ENCODE assay signal across 26 cellular contexts in genomic region chr3:52297242-52298146, GRCh38. TPM values are rescaled to one million over a fixed set of nuclear protein-coding genes. Genes with fewer than 3 reads are reported as not detected.
DNase-seq lines count a peak whose midpoint lies in the region; ATAC-seq and TF ChIP-seq lines count a peak whose summit lies in the region.
"Had no signal": no experiment of that assay in that cellular context is flagged by ENCODE, and none has a peak within 500 bp of the region (broad histone marks: within the 10 kb centered on the region; RNA-seq: fewer than 3 reads in every experiment).

No MANE protein-coding gene starts in this region.

- H3K27ac Mint-ChIP-seq in Caco-2 (ENCODE audit: unreplicated experiment): peak overlapping the region; percentile 78
- H3K27ac Mint-ChIP-seq: activated CD4-positive, alpha-beta T cell treated with anti-CD3 and anti-CD28 coated beads, Interleukin-2, amount 10 ng/mL, durations not matched to agents 7 days and 5 days; activated CD8-positive, alpha-beta memory T cell treated with anti-CD3 and anti-CD28 coated beads, Interleukin-2, amount 10 ng/mL, durations not matched to agents 7 days and 5 days; activated T-helper 1 cell treated with anti-CD3 and anti-CD28 coated beads, Interleukin-12 subunit alpha, Interleukin-12 subunit beta, Interleukin-2, Interleukin-4 antibody, amounts not matched to agents 30 ng/mL and 10 ng/mL and 1 ng/mL, durations not matched to agents 14 hours and 24 hours and 36 hours had no signal

- H3K9ac ChIP-seq in mesenchymal stem cell (ENCODE audit: low read length): no peak overlapping the region
- H3K9ac ChIP-seq: SK-N-SH had no signal

- no peak overlapping the region for H2BK12ac ChIP-seq in mesenchymal stem cell (ENCODE audit: low read length in 2 of 2)

- H2BK120ac ChIP-seq in mesenchymal stem cell (ENCODE audit: low read depth, low read length): no peak overlapping the region

- no peak overlapping the region for H3K18ac ChIP-seq in mesenchymal stem cell (ENCODE audit: low read depth in 1 of 2, low read length in 2 of 2)

- intact Hi-C loops in Caco-2 (cut with micrococcal nuclease; ENCODE audit: unreplicated experiment): no loop called here

- H4K20me1 ChIP-seq in hepatocyte (ENCODE audit: insufficient read depth, poor library complexity, severe bottlenecking): no peaks in the 10 kb centered on the region

- H3K9me2 ChIP-seq in hepatocyte (replicated peaks; ENCODE audit: insufficient read depth): no peaks in the 10 kb centered on the region
- H3K9me2 ChIP-seq: SK-N-SH had no signal

- no peak overlapping the region for H3K4me3 ChIP-seq in Caco-2 (ENCODE audit: low read depth, low read length)
- no peak overlapping the region for H3K4me3 ChIP-seq in hepatocyte
- H3K4me3 ChIP-seq in neuron (ENCODE audit: low read length): peak overlapping the region; percentile 66
- H3K4me3 ChIP-seq in mesenchymal stem cell (ENCODE audit: insufficient read depth in 1 of 2, low read depth in 1 of 2, low read length in 2 of 2): no peak overlapping the region
- H3K4me3 ChIP-seq: cardiac muscle cell, coronary artery, gastrocnemius medialis had no signal

- TF ChIP-seq CTCF in Caco-2 (IDR thresholded peaks at IDR 0.05; ENCODE audit: insufficient read depth in 1 of 2, low read depth in 1 of 2, low read length in 1 of 2, severe bottlenecking in 1 of 2, unreplicated experiment in 1 of 2): no peak
- no peak for TF ChIP-seq CTCF in hepatocyte (IDR thresholded peaks at IDR 0.05; ENCODE audit: poor library complexity)

- peak overlapping the region; percentile 61 for H3K27ac ChIP-seq in hepatocyte
- H3K27ac ChIP-seq in mesenchymal stem cell (ENCODE audit: low read length, poor library complexity, severe bottlenecking): no peak overlapping the region
- H3K27ac ChIP-seq: coronary artery, gastrocnemius medialis had no signal

- no peak overlapping the region for H4K91ac ChIP-seq in mesenchymal stem cell (ENCODE audit: low read length)

- H4K8ac ChIP-seq in mesenchymal stem cell (ENCODE audit: low read length): no peak overlapping the region

- no peaks in the 10 kb centered on the region for H3K9me3 Mint-ChIP-seq in Caco-2 (ENCODE audit: unreplicated experiment)
- H3K9me3 Mint-ChIP-seq: activated CD4-positive, alpha-beta T cell treated with anti-CD3 and anti-CD28 coated beads, Interleukin-2, amount 10 ng/mL, durations not matched to agents 7 days and 5 days; activated T-helper 1 cell treated with anti-CD3 and anti-CD28 coated beads, Interleukin-12 subunit alpha, Interleukin-12 subunit beta, Interleukin-2, Interleukin-4 antibody, amounts not matched to agents 30 ng/mL and 10 ng/mL and 1 ng/mL, durations not matched to agents 14 hours and 24 hours and 36 hours; CD14-positive monocyte had no signal

- H2AFZ ChIP-seq in hepatocyte (no peak overlapping the region), neuron (ENCODE audit: low read depth, low read length) (no peak overlapping the region), mesenchymal stem cell (ENCODE audit: low read depth, low read length) (no peak overlapping the region)

- no peak overlapping the region for H2BK5ac ChIP-seq in mesenchymal stem cell (ENCODE audit: low read depth, low read length, poor library complexity, severe bottlenecking)

- H3K4me1 ChIP-seq in Caco-2: peaks cover 43% of the 10 kb centered on the region
- peaks cover 36% of the 10 kb centered on the region for H3K4me1 ChIP-seq in hepatocyte (ENCODE audit: insufficient read depth)
- peaks cover 46% of the 10 kb centered on the region for H3K4me1 ChIP-seq in neuron (ENCODE audit: insufficient read depth, low read length)
- peaks cover 22% of the 10 kb centered on the region for H3K4me1 ChIP-seq in mesenchymal stem cell (ENCODE audit: control insufficient read depth, insufficient read depth, low read depth, low read length)
- H3K4me1 ChIP-seq: gastrocnemius medialis had no signal

- DNase-seq in Caco-2 (no peak), OCI-M1 (lab: John Stamatoyannopoulos, UW) (peak; percentile 12), hepatocyte (ENCODE audit: low spot score) (no peak), NCI-H2107 (lab: John Stamatoyannopoulos, UW) (no peak), putamen (ENCODE audit: low spot score) (no peak), mesenchymal stem cell (no peak)
- DNase-seq: activated CD4-positive, alpha-beta T cell treated with anti-CD3 and anti-CD28 coated beads, Interleukin-2, amount 10 ng/mL, durations not matched to agents 7 days and 5 days; activated CD8-positive, alpha-beta memory T cell treated with anti-CD3 and anti-CD28 coated beads, Interleukin-2, amount 10 ng/mL, durations not matched to agents 7 days and 5 days; activated naive CD4-positive, alpha-beta T cell treated with anti-CD3 and anti-CD28 coated beads, Interleukin-2, amount 50 U/mL, for 16 hours; amygdala; gastrocnemius medialis; islet precursor cell; NCI-H1048; NCI-H187 treated with DMSO at 0.1 percent for 48 hours; NCI-H2227 treated with DMSO at 0.1 percent for 48 hours; NCI-H774; occipital lobe; stimulated activated CD4-positive, alpha-beta T cell treated with anti-CD3 and anti-CD28 coated beads, Interleukin-4, amount 100 ng/mL, for 24 hours; stimulated activated naive CD4-positive, alpha-beta T cell treated with Interleukin-2 at 50 U/mL for 16 hours had no signal

- H3K9me3 ChIP-seq in Caco-2 (no peaks in the 10 kb centered on the region), hepatocyte (ENCODE audit: low read depth) (no peaks in the 10 kb centered on the region), neuron (ENCODE audit: low read length) (no peaks in the 10 kb centered on the region), mesenchymal stem cell (ENCODE audit: control insufficient read depth, low read length) (no peaks in the 10 kb centered on the region)
- H3K9me3 ChIP-seq: gastrocnemius medialis, SK-N-SH had no signal

- peaks cover 7% of the 10 kb centered on the region for H3K79me2 ChIP-seq in hepatocyte

- H3K36me3 Mint-ChIP-seq in Caco-2 (ENCODE audit: insufficient read depth, unreplicated experiment): peaks cover 62% of the 10 kb centered on the region
- H3K36me3 Mint-ChIP-seq: activated CD8-positive, alpha-beta memory T cell treated with anti-CD3 and anti-CD28 coated beads, Interleukin-2, amount 10 ng/mL, durations not matched to agents 7 days and 5 days had no signal

- peak overlapping the region; percentile 79 for H3K4me2 ChIP-seq in hepatocyte
- H3K4me2 ChIP-seq in mesenchymal stem cell (ENCODE audit: low read length, poor library complexity, severe bottlenecking): no peak overlapping the region

- H3K4me1 Mint-ChIP-seq in Caco-2 (ENCODE audit: low read depth, unreplicated experiment): peaks cover 33% of the 10 kb centered on the region
- H3K4me1 Mint-ChIP-seq: activated CD4-positive, alpha-beta T cell treated with anti-CD3 and anti-CD28 coated beads, Interleukin-2, amount 10 ng/mL, durations not matched to agents 7 days and 5 days; activated CD8-positive, alpha-beta memory T cell treated with anti-CD3 and anti-CD28 coated beads, Interleukin-2, amount 10 ng/mL, durations not matched to agents 7 days and 5 days had no signal

- H3K4me3 Mint-ChIP-seq in Caco-2 (ENCODE audit: unreplicated experiment): no peak overlapping the region
- H3K4me3 Mint-ChIP-seq: activated CD4-positive, alpha-beta T cell treated with anti-CD3 and anti-CD28 coated beads, Interleukin-2, amount 10 ng/mL, durations not matched to agents 7 days and 5 days; activated CD8-positive, alpha-beta memory T cell treated with anti-CD3 and anti-CD28 coated beads, Interleukin-2, amount 10 ng/mL, durations not matched to agents 7 days and 5 days; activated T-helper 1 cell treated with anti-CD3 and anti-CD28 coated beads, Interleukin-12 subunit alpha, Interleukin-12 subunit beta, Interleukin-2, Interleukin-4 antibody, amounts not matched to agents 30 ng/mL and 10 ng/mL and 1 ng/mL, durations not matched to agents 14 hours and 24 hours and 36 hours had no signal

- H3K14ac ChIP-seq in mesenchymal stem cell (ENCODE audit: low read length in 2 of 2): no peak overlapping the region

- CTCF ChIA-PET in Caco-2 (lab: Charles Lee): interaction anchor here (1.1 to 1.4 kb wide), 2 partner anchors 41 to 88 kb away, joined by 4 to 5 read pairs; no protein-coding TSS in a partner anchor

- no peak overlapping the region for H3K23ac ChIP-seq in mesenchymal stem cell (ENCODE audit: low read length in 2 of 2)

- no peaks in the 10 kb centered on the region for H3K27me3 Mint-ChIP-seq in Caco-2 (ENCODE audit: insufficient read depth, unreplicated experiment)
- H3K27me3 Mint-ChIP-seq: activated CD4-positive, alpha-beta T cell treated with anti-CD3 and anti-CD28 coated beads, Interleukin-2, amount 10 ng/mL, durations not matched to agents 7 days and 5 days; activated CD8-positive, alpha-beta memory T cell treated with anti-CD3 and anti-CD28 coated beads, Interleukin-2, amount 10 ng/mL, durations not matched to agents 7 days and 5 days had no signal

- H2BK15ac ChIP-seq in mesenchymal stem cell (ENCODE audit: low read depth, poor library complexity, severe bottlenecking): no peak overlapping the region

- H3K27me3 ChIP-seq in Caco-2 (replicated peaks; ENCODE audit: control insufficient read depth, insufficient read depth, low read length): no peaks in the 10 kb centered on the region
- H3K27me3 ChIP-seq in hepatocyte: no peaks in the 10 kb centered on the region
- H3K27me3 ChIP-seq in neuron (ENCODE audit: insufficient read depth, low read length): no peaks in the 10 kb centered on the region
- peaks cover 14 to 25% of the 10 kb centered on the region in 2 experiments for H3K27me3 ChIP-seq in mesenchymal stem cell (ENCODE audit: control insufficient read depth in 1 of 2, insufficient read depth in 1 of 2, low read length in 2 of 2)
- H3K27me3 ChIP-seq: cardiac muscle cell, gastrocnemius medialis had no signal

- POLR2A ChIA-PET in Caco-2 (lab: Charles Lee): interaction anchor here (0.8 to 1.1 kb wide), 2 partner anchors 8 to 10 kb away, joined by 3 to 4 read pairs; partner anchors contain the start of gene GLYCTK

- ATAC-seq in GM19452 (IDR thresholded peaks at IDR 0.05; ENCODE audit: unreplicated experiment): no peak
- ATAC-seq: activated CD8-positive, alpha-beta memory T cell treated with anti-CD3 and anti-CD28 coated beads, Interleukin-2, amount 10 ng/mL, durations not matched to agents 7 days and 5 days; gastrocnemius medialis had no signal

- no peak overlapping the region for H2AK5ac ChIP-seq in mesenchymal stem cell (ENCODE audit: low read length, severe bottlenecking)

- H3K4ac ChIP-seq in mesenchymal stem cell (ENCODE audit: low read depth in 1 of 2, low read length in 2 of 2): no peak overlapping the region

- H3K36me3 ChIP-seq in Caco-2 (ENCODE audit: control insufficient read depth, insufficient read depth, low read length) (peaks cover 9% of the 10 kb centered on the region), hepatocyte (replicated peaks; ENCODE audit: insufficient read depth, low read depth) (no peaks in the 10 kb centered on the region), neuron (ENCODE audit: insufficient read depth, low read length) (peaks cover 9% of the 10 kb centered on the region), mesenchymal stem cell (ENCODE audit: control insufficient read depth in 1 of 2, insufficient read depth in 2 of 2, low read depth in 1 of 2, low read length in 2 of 2) (peaks cover 12 to 44% of the 10 kb centered on the region in 2 experiments)
- H3K36me3 ChIP-seq: cardiac muscle cell had no signal

- no TSS peak for BruUV-seq in Caco-2 (replicated peaks; lab: Mats Ljungman, UMichigan)

- peaks cover 6% of the 10 kb centered on the region for H3K79me1 ChIP-seq in mesenchymal stem cell (replicated peaks; ENCODE audit: low read length, poor library complexity, severe bottlenecking)

- 81% methylated on average over 11 of the region's 11 CpGs for whole genome bisulfite sequencing in hepatocyte (ENCODE audit: low lambda C conversion rate, missing lambda C conversion rate)
- WGBS in mesenchymal stem cell: 87% methylated on average over 10 of the region's 11 CpGs

RNA-seq across cellular contexts. Expression of gene GLYCTK, which starts 9.9 kb away (rescaled TPM):
- total RNA-seq in Caco-2 (2022): 128 and 146 TPM in 2 replicates
- 112 and 116 TPM in 2 replicates for total RNA-seq in hepatocyte
- polyA plus RNA-seq in hepatocyte: 95.5 and 110 TPM in 2 replicates
- polyA plus RNA-seq in mesenchymal stem cell (2013, experiment 1 of 2): 2.2 TPM
- polyA plus RNA-seq in mesenchymal stem cell (2013, experiment 2 of 2): 2.4 TPM

RNA-seq across cellular contexts. Expression of gene DNAH1, which starts 18.6 kb away (rescaled TPM):
- 2.9 and 4.1 TPM in 2 replicates for total RNA-seq in Caco-2 (2022)
- 2.5 and 4.0 TPM in 2 replicates for total RNA-seq in hepatocyte
- 2.7 and 4.2 TPM in 2 replicates for polyA plus RNA-seq in hepatocyte
- 1.0 TPM for polyA plus RNA-seq in mesenchymal stem cell (2013, experiment 1 of 2)
- polyA plus RNA-seq in mesenchymal stem cell (2013, experiment 2 of 2): 1.0 TPM

RNA-seq across cellular contexts. Expression of gene WDR82, which starts 19.0 kb away (rescaled TPM):
- total RNA-seq in Caco-2 (2022): 67.1 and 68.7 TPM in 2 replicates
- total RNA-seq in hepatocyte: 50.9 and 52.1 TPM in 2 replicates
- 20.2 and 24.8 TPM in 2 replicates for polyA plus RNA-seq in hepatocyte
- polyA plus RNA-seq in mesenchymal stem cell (2013, experiment 1 of 2): 29.2 TPM
- polyA plus RNA-seq in mesenchymal stem cell (2013, experiment 2 of 2): 30.0 TPM

RNA-seq across cellular contexts. Expression of gene PPM1M, which starts 51.9 kb away (rescaled TPM):
- total RNA-seq in Caco-2 (2022) (6.7 and 8.3 TPM in 2 replicates), hepatocyte (6.2 and 8.0 TPM in 2 replicates)
- polyA plus RNA-seq in hepatocyte: 8.4 and 10.7 TPM in 2 replicates
- 11.3 TPM for polyA plus RNA-seq in mesenchymal stem cell (2013, experiment 1 of 2)
- 10.9 TPM for polyA plus RNA-seq in mesenchymal stem cell (2013, experiment 2 of 2)

RNA-seq across cellular contexts. Expression of gene TWF2, which starts 58.5 kb away (rescaled TPM):
- total RNA-seq in Caco-2 (2022) (29.9 and 30.5 TPM in 2 replicates), hepatocyte (52.5 and 59.1 TPM in 2 replicates)
- polyA plus RNA-seq in hepatocyte: 45.7 and 47.4 TPM in 2 replicates
- 91.9 TPM for polyA plus RNA-seq in mesenchymal stem cell (2013, experiment 1 of 2)
- 91.8 TPM for polyA plus RNA-seq in mesenchymal stem cell (2013, experiment 2 of 2)
